27 cellular contexts compared by ENCODE assay signal in the genomic region with DNA sequence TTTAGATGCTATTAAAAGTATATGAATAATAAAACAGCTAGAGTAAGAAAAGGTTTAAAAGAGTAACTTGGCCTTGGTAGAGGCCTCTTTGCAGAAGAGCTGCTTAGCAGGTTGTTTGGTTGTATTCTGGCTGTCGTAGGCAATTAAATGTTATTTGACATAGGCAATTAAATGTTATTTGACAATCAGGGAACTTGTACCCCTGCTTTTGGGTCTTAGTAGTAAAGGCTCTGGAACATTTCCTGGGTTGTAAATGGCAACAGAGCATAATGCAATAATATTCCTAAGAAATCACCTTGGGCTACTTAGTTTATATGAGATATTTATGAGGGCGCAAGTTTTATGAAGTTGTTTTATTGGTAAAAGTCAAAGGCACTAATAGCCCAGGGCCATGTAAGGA.
"Had no signal": no experiment of that assay in that cellular context is flagged by ENCODE, and none has a peak within 500 bp of the region (broad histone marks: within the 10 kb centered on the region; RNA-seq: fewer than 3 reads in every experiment).

No MANE protein-coding gene starts in this region.

- H3K36me3 ChIP-seq: stomach, suprapubic skin, thoracic aorta, thyroid gland, tibial artery, tibial nerve, transverse colon, upper lobe of left lung, upper lobe of right lung, uterus, vagina had no signal

- H3K27me3 ChIP-seq: stomach, suprapubic skin, testis, thyroid gland, tibial artery, tibial nerve, transverse colon, upper lobe of left lung, upper lobe of right lung, uterus, vagina had no signal

- ATAC-seq: stimulated activated effector memory CD8-positive, alpha-beta T cell treated with anti-CD3 and anti-CD28 coated beads, Interleukin-12 subunit alpha, Interleukin-12 subunit beta, amount 100 ng/mL, for 72 hours; stimulated activated memory B cell treated with anti-CD40 and anti-IgM and Interleukin-4, amounts not matched to agents 10 μg/mL and 1 μg/mL and 100 μg/mL, for 72 hours; stimulated activated naive B cell treated with anti-CD40 and anti-IgM and Interleukin-4, amounts not matched to agents 10 μg/mL and 1 μg/mL and 100 μg/mL, for 72 hours; stimulated activated naive CD8-positive, alpha-beta T cell treated with anti-CD3 and anti-CD28 coated beads, Interleukin-15, amount 100 ng/mL, for 72 hours; stimulated activated naive CD8-positive, alpha-beta T cell treated with anti-CD3 and anti-CD28 coated beads, Interleukin-15, Interleukin-2, amounts not matched to agents 100 U/mL and 50 U/mL, for 24 hours; upper lobe of right lung had no signal

- FAIRE-seq: urothelium cell line had no signal

- H3K4me1 ChIP-seq: stomach, suprapubic skin, testis, thyroid gland, tibial artery, tibial nerve, transverse colon, upper lobe of left lung, upper lobe of right lung, uterus, vagina had no signal

- H3K4me3 ChIP-seq: stomach, suprapubic skin, testis, thoracic aorta, thyroid gland, tibial artery, tibial nerve, transverse colon, upper lobe of left lung, upper lobe of right lung, uterus, vagina had no signal

- DNase-seq: stimulated activated CD4-positive, alpha-beta T cell treated with anti-CD3 and anti-CD28 coated beads, Interleukin-2, amount 100 ng/mL, for 48 hours; stimulated activated CD4-positive, alpha-beta T cell treated with anti-CD3 and anti-CD28 coated beads, Interleukin-4, amount 100 ng/mL, for 1 hour; stimulated activated CD4-positive, alpha-beta T cell treated with anti-CD3 and anti-CD28 coated beads, Interleukin-4, amount 100 ng/mL, for 24 hours; stimulated activated CD4-positive, alpha-beta T cell treated with anti-CD3 and anti-CD28 coated beads, Interleukin-4, amount 100 ng/mL, for 4 hours; stimulated activated CD8-positive, alpha-beta memory T cell treated with anti-CD3 and anti-CD28 coated beads, Interleukin-4, amount 100 ng/mL, for 48 hours; stimulated activated naive B cell treated with anti-CD40 and anti-IgM and Interleukin-4, amounts not matched to agents 10 μg/mL and 1 μg/mL and 100 μg/mL, for 72 hours; stimulated activated naive CD4-positive, alpha-beta T cell; stimulated activated naive CD4-positive, alpha-beta T cell treated with Interleukin-2 at 50 U/mL for 16 hours; stimulated activated naive CD8-positive, alpha-beta T cell treated with anti-CD3 and anti-CD28 coated beads, Interleukin-15, amount 100 ng/mL, for 72 hours; stimulated activated naive CD8-positive, alpha-beta T cell treated with anti-CD3 and anti-CD28 coated beads, Interleukin-15, Interleukin-2, amounts not matched to agents 100 U/mL and 50 U/mL, for 24 hours; stomach; substantia nigra; testis; thyroid gland; tibial artery; transverse colon; trophoblast cell; upper lobe of left lung; upper lobe of right lung; uterus had no signal

- H3K9me3 ChIP-seq: suprapubic skin, testis, thyroid gland, tibial artery, transverse colon, upper lobe of right lung, uterus, vagina had no signal

- H3K27ac ChIP-seq: stomach, suprapubic skin, testis, thoracic aorta, thyroid gland, tibial artery, tibial nerve, transverse colon, upper lobe of left lung, upper lobe of right lung, uterus, vagina had no signal
